10 cellular contexts compared by ENCODE assay signal in genomic region chr7:48154792-48155413, GRCh38. TPM values are rescaled to one million over a fixed set of nuclear protein-coding genes. Genes with fewer than 3 reads are reported as not detected.
DNase-seq lines count a peak whose midpoint lies in the region; ATAC-seq and TF ChIP-seq lines count a peak whose summit lies in the region.
"Had no signal": no experiment of that assay in that cellular context is flagged by ENCODE, and none has a peak within 500 bp of the region (broad histone marks: within the 10 kb centered on the region; RNA-seq: fewer than 3 reads in every experiment).

No MANE protein-coding gene starts in this region.

- no peaks in the 10 kb centered on the region for H3K36me3 ChIP-seq in cardiac muscle cell
- H3K36me3 ChIP-seq in neural progenitor cell: no peaks in the 10 kb centered on the region

- ATAC-seq in HG02798 (IDR thresholded peaks at IDR 0.05; ENCODE audit: poor library complexity, unreplicated experiment) (peak; percentile 53), HG03045 (IDR thresholded peaks at IDR 0.05; ENCODE audit: unreplicated experiment) (no peak)
- ATAC-seq: stimulated activated naive CD8-positive, alpha-beta T cell treated with anti-CD3 and anti-CD28 coated beads, Interleukin-15, amount 100 ng/mL, for 72 hours had no signal

- H3K27ac Mint-ChIP-seq in neural progenitor cell: no peak overlapping the region

- H3K4me1 ChIP-seq in cardiac muscle cell (ENCODE audit: low read depth) (no peaks in the 10 kb centered on the region), neural progenitor cell (peaks cover 21% of the 10 kb centered on the region)

- peaks cover 8% of the 10 kb centered on the region for H3K9me3 Mint-ChIP-seq in neural progenitor cell
- H3K9me3 Mint-ChIP-seq: stimulated activated naive CD8-positive, alpha-beta T cell treated with anti-CD3 and anti-CD28 coated beads, Interleukin-15, amount 100 ng/mL, for 72 hours had no signal

- no peaks in the 10 kb centered on the region for H3K36me3 Mint-ChIP-seq in neural progenitor cell

- no peak overlapping the region for H3K4me2 ChIP-seq in neural progenitor cell

- intact Hi-C loops in cardiac septum (cut with DNase I): no loop called here

- H3K9me3 ChIP-seq in cardiac muscle cell (ENCODE audit: low read depth) (no peaks in the 10 kb centered on the region), neural progenitor cell (ENCODE audit: low read depth) (no peaks in the 10 kb centered on the region)

- H3K4me3 ChIP-seq in cardiac muscle cell (no peak overlapping the region), neural progenitor cell (no peak overlapping the region)

- H3K4me1 Mint-ChIP-seq in neural progenitor cell: peaks cover 21% of the 10 kb centered on the region
- H3K4me1 Mint-ChIP-seq: stimulated activated naive CD8-positive, alpha-beta T cell treated with anti-CD3 and anti-CD28 coated beads, Interleukin-15, amount 100 ng/mL, for 72 hours had no signal

- H3F3A ChIP-seq in neural progenitor cell (ENCODE audit: low read depth): no peaks in the 10 kb centered on the region

- no peak overlapping the region for H2AFZ ChIP-seq in neural progenitor cell (replicated peaks)

- H3K27ac ChIP-seq in cardiac muscle cell: no peak overlapping the region
- no peak overlapping the region for H3K27ac ChIP-seq in neural progenitor cell
- H3K27ac ChIP-seq: epithelial cell of prostate had no signal

- in situ Hi-C loops in SK-MEL-5 (cut with HindIII; ENCODE audit: low pct_unique_long_range_greater_than_20kb, low sequenced_read_pairs): no loop called here

- no peaks in the 10 kb centered on the region for H3K79me2 ChIP-seq in neural progenitor cell (ENCODE audit: low read depth)

- H3K27me3 ChIP-seq in cardiac muscle cell (no peaks in the 10 kb centered on the region), neural progenitor cell (no peaks in the 10 kb centered on the region)

- peaks cover 4% of the 10 kb centered on the region for H3K27me3 Mint-ChIP-seq in neural progenitor cell (ENCODE audit: insufficient read depth, low read depth)

- TF ChIP-seq CTCF in cardiac muscle cell (IDR thresholded peaks at IDR 0.05; ENCODE audit: low read depth, low read length) (peak; percentile 74), neural progenitor cell (IDR thresholded peaks at IDR 0.05) (peak; percentile 62)

- H4K20me1 ChIP-seq in neural progenitor cell (ENCODE audit: low read depth): no peaks in the 10 kb centered on the region

- no peak overlapping the region for H3K9ac ChIP-seq in neural progenitor cell

- DNase-seq in cardiac muscle cell (ENCODE audit: low read depth in 1 of 2, low spot score in 1 of 2) (peak; percentile 33 to 64), cardiac septum (ENCODE audit: low spot score) (no peak), SK-MEL-5 (ENCODE audit: low read depth, low spot score) (peak; percentile 90), dedifferentiated amniotic fluid mesenchymal stem cell (ENCODE audit: extremely low spot score) (peak; percentile 52), neural progenitor cell (ENCODE audit: low spot score) (peak; percentile 31), NCI-H2107 (lab: John Stamatoyannopoulos, UW) (no peak)

- no peak overlapping the region for H3K4me3 Mint-ChIP-seq in neural progenitor cell
- H3K4me3 Mint-ChIP-seq: stimulated activated naive CD8-positive, alpha-beta T cell treated with anti-CD3 and anti-CD28 coated beads, Interleukin-15, amount 100 ng/mL, for 72 hours had no signal

RNA-seq across cellular contexts. Expression of gene ABCA13, which starts 16.4 kb away (rescaled TPM):
- 0.21 and 0.46 TPM in 2 replicates for total RNA-seq in cardiac muscle cell
- polyA plus RNA-seq in cardiac muscle cell: 0.50 TPM in 1 of 2 replicates, not detected in the other
- 0.19 TPM for total RNA-seq in cardiac septum
- total RNA-seq in SK-MEL-5 (2014; rRNA removed; shearing (Covaris generic)): 3.8 and 4.1 TPM in 2 replicates
- polyA plus RNA-seq in SK-MEL-5 (2015; cell fraction: cytosol; rRNA removed): 1.1 and 1.2 TPM in 2 replicates
- polyA plus RNA-seq in SK-MEL-5 (2015; cell fraction: nucleus; rRNA removed): 7.7 and 12.4 TPM in 2 replicates
- not detected in 2 replicates for total RNA-seq in neural progenitor cell (ENCODE audit: low replicate concordance)

Comparison
In these comparisons a context has a peak if more than half of its experiments do, and no peak if none do; other contexts are left out.
1. DNase-seq: peak in cardiac muscle cell (2 of 2), SK-MEL-5 (single experiment), dedifferentiated amniotic fluid mesenchymal stem cell (single experiment) and neural progenitor cell (single experiment); none in cardiac septum (single experiment) and NCI-H2107 (single experiment).